ENCODE assay signal across 21 cellular contexts in genomic region chr15:47124430-47125102, GRCh38.
DNase-seq lines count a peak whose midpoint lies in the region; ATAC-seq, FAIRE-seq and TF ChIP-seq lines count a peak whose summit lies in the region.
"Had no signal": no experiment of that assay in that cellular context is flagged by ENCODE, and none has a peak within 500 bp of the region (broad histone marks: within the 10 kb centered on the region; RNA-seq: fewer than 3 reads in every experiment).

No MANE protein-coding gene starts in this region.

- H3K4me3 ChIP-seq in bronchial epithelial cell (ENCODE audit: low read depth, low read length) = no peak overlapping the region
- H3K4me3 ChIP-seq in liver (ENCODE audit: low read depth in 1 of 3, low read length in 3 of 3) = peak overlapping the region; percentile 29 to 67 (median 32)
- H3K4me3 ChIP-seq: A549; BLaER1 treated with 17β-estradiol and CSF1 and Interleukin-3, amounts not matched to agents 10 nM and 100 nM had no signal

- peaks cover 0 to 9% (median 7%) of the 10 kb centered on the region in 4 donors for H3K4me1 ChIP-seq in liver (ENCODE audit: control insufficient read depth in 4 of 4, insufficient read depth in 4 of 4, low read length in 3 of 4)
- H3K4me1 ChIP-seq: A549; BLaER1 treated with 17β-estradiol and CSF1 and Interleukin-3, amounts not matched to agents 10 nM and 100 nM had no signal

- WGBS in liver = 32% methylated on average over 3 of the region's 3 CpGs

- TF ChIP-seq RAD21 in liver (IDR thresholded peaks at IDR 0.05) = peak; percentile 30 to 42

- TF ChIP-seq CTCF in bronchial epithelial cell (IDR thresholded peaks at IDR 0.05; ENCODE audit: insufficient read depth, low read length, severe bottlenecking) (no peak), liver (IDR thresholded peaks at IDR 0.05; ENCODE audit: low read depth, low read length, missing input control) (no peak)

- peak overlapping the region; percentile 67 to 78 for H3K27ac ChIP-seq in liver (ENCODE audit: low read depth in 1 of 2, low read length in 2 of 2)
- H3K27ac ChIP-seq: 22Rv1; A549; BLaER1 treated with 17β-estradiol and CSF1 and Interleukin-3, amounts not matched to agents 10 nM and 100 nM; C4-2B had no signal

- H3K9me3 ChIP-seq in liver (ENCODE audit: control insufficient read depth in 4 of 4, low read length in 3 of 4) = peaks cover 0 to 4% (median 1%) of the 10 kb centered on the region in 4 donors
- H3K9me3 ChIP-seq: A549, Caco-2 had no signal

- no peaks in the 10 kb centered on the region for H3K36me3 ChIP-seq in bronchial epithelial cell (ENCODE audit: control insufficient read depth, insufficient read depth, low read length)
- H3K36me3 ChIP-seq in liver (ENCODE audit: control insufficient read depth in 4 of 4, insufficient read depth in 3 of 4, low read depth in 1 of 4, low read length in 3 of 4) = peaks cover 0 to 2% (median 0%) of the 10 kb centered on the region in 4 donors
- H3K36me3 ChIP-seq: BLaER1 treated with 17β-estradiol and CSF1 and Interleukin-3, amounts not matched to agents 10 nM and 100 nM had no signal

- H3K27me3 ChIP-seq in bronchial epithelial cell (ENCODE audit: control insufficient read depth, insufficient read depth, low read length) (no peaks in the 10 kb centered on the region), liver (ENCODE audit: control insufficient read depth in 4 of 4, insufficient read depth in 4 of 4, low read length in 3 of 4) (no peaks in the 10 kb centered on the region)
- H3K27me3 ChIP-seq: BLaER1 treated with 17β-estradiol and CSF1 and Interleukin-3, amounts not matched to agents 10 nM and 100 nM had no signal

- no peak overlapping the region for H3K9ac ChIP-seq in liver (ENCODE audit: low read depth in 1 of 2, low read length in 2 of 2)
- H3K9ac ChIP-seq: BLaER1 treated with 17β-estradiol and CSF1 and Interleukin-3, amounts not matched to agents 10 nM and 100 nM had no signal

- no peak for FAIRE-seq in bronchial epithelial cell (lab: Jason Lieb, UNC)
- FAIRE-seq: A549, D721Med, G401.6, GM12891, GM19239 had no signal

- ATAC-seq in left lobe of liver = peak; percentile 94
- ATAC-seq: A549; CD8-positive, alpha-beta T cell had no signal

- DNase-seq in bronchial epithelial cell (ENCODE audit: low read depth) (peak; percentile 22), left lobe of liver (ENCODE audit: low spot score) (peak; percentile 49), NCI-H1930 (lab: John Stamatoyannopoulos, UW) (no peak), activated gamma-delta T cell treated with Interleukin-2 at 50 U/mL for 16 hours (no peak), NOMO-1 treated with DMSO at 0.1 percent for 48 hours (lab: John Stamatoyannopoulos, UW; ENCODE audit: unreplicated experiment) (no peak)
- DNase-seq: AML-193; Caco-2; Calu3; CD4-positive, alpha-beta T cell; CD8-positive, alpha-beta T cell; DMS79 treated with DMSO at 0.1 percent for 48 hours; GF-D8 had no signal

TF ChIP-seq in liver, 16 proteins besides CTCF, POLR2A, EP300 and RAD21:
- peak; percentile 88 for TF ChIP-seq FOXA2 (IDR thresholded peaks at IDR 0.05)
- peak; percentile 40 for TF ChIP-seq MAX (IDR thresholded peaks at IDR 0.05)
- peak; percentile 82 for TF ChIP-seq YY1 (IDR thresholded peaks at IDR 0.05)
- no peak for TF ChIP-seq ATF3 (IDR thresholded peaks at IDR 0.05)
- no peak for TF ChIP-seq NR2F2 (IDR thresholded peaks at IDR 0.05)
- peak; percentile 70 for TF ChIP-seq FOXA1 (IDR thresholded peaks at IDR 0.05)
- no peak for TF ChIP-seq TAF1 (conservative IDR thresholded peaks at IDR 0.05)
- TF ChIP-seq, protein P1, sequence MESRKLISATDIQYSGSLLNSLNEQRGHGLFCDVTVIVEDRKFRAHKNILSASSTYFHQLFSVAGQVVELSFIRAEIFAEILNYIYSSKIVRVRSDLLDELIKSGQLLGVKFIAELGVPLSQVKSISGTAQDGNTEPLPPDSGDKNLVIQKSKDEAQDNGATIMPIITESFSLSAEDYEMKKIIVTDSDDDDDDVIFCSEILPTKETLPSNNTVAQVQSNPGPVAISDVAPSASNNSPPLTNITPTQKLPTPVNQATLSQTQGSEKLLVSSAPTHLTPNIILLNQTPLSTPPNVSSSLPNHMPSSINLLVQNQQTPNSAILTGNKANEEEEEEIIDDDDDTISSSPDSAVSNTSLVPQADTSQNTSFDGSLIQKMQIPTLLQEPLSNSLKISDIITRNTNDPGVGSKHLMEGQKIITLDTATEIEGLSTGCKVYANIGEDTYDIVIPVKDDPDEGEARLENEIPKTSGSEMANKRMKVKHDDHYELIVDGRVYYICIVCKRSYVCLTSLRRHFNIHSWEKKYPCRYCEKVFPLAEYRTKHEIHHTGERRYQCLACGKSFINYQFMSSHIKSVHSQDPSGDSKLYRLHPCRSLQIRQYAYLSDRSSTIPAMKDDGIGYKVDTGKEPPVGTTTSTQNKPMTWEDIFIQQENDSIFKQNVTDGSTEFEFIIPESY (IDR thresholded peaks at IDR 0.05) = peak; percentile 14
- no peak for TF ChIP-seq HNF4G (IDR thresholded peaks at IDR 0.05)
- TF ChIP-seq SP1 (IDR thresholded peaks at IDR 0.05) = peak; percentile 64
- peak; percentile 74 to 79 for TF ChIP-seq HNF4A (conservative IDR thresholded peaks at IDR 0.05)
- no peak for TF ChIP-seq EGR1 (IDR thresholded peaks at IDR 0.05; ENCODE audit: low read depth in 2 of 2)
- TF ChIP-seq REST (IDR thresholded peaks at IDR 0.05) = no peak
- TF ChIP-seq RXRA (IDR thresholded peaks at IDR 0.05) = peak in 1 of 2 donors; percentile 64
- peak in 1 of 2 donors; percentile 56 for TF ChIP-seq JUND (IDR thresholded peaks at IDR 0.05)
- peak in 1 of 2 donors; percentile 30 for TF ChIP-seq GABPA (IDR thresholded peaks at IDR 0.05 in 1 of 2, conservative IDR thresholded peaks at IDR 0.05 in 1 of 2)

Comparison
In these comparisons a context has a peak if more than half of its experiments do, and no peak if none do; other contexts are left out.
1. DNase-seq: peak in bronchial epithelial cell (single experiment) and left lobe of liver (single experiment); none in NCI-H1930 (0 of 2), activated gamma-delta T cell treated with Interleukin-2 at 50 U/mL for 16 hours (single experiment) and NOMO-1 treated with DMSO at 0.1 percent for 48 hours (single experiment).